10 cellular contexts compared by ENCODE assay signal in genomic region chr13:45879666-45880065, GRCh38. TPM values are rescaled to one million over a fixed set of nuclear protein-coding genes. Genes with fewer than 3 reads are reported as not detected.
DNase-seq lines count a peak whose midpoint lies in the region; ATAC-seq and TF ChIP-seq lines count a peak whose summit lies in the region.
"Had no signal": no experiment of that assay in that cellular context is flagged by ENCODE, and none has a peak within 500 bp of the region (broad histone marks: within the 10 kb centered on the region; RNA-seq: fewer than 3 reads in every experiment).

No MANE protein-coding gene starts in this region.

- in situ Hi-C loops in T47D (cut with HindIII; ENCODE audit: low pct_unique_long_range_greater_than_20kb, low sequenced_read_pairs): no loop called here
- in situ Hi-C loops in KBM-7 (cut with MboI; ENCODE audit: low pct_unique_long_range_greater_than_20kb, low sequenced_read_pairs): no loop called here

- TF ChIP-seq POLR2A in NB4 (IDR thresholded peaks at IDR 0.05; ENCODE audit: extremely low read depth, insufficient read length): no peak

- WGBS in liver: 15% methylated on average over 5 of the region's 5 CpGs

- peak; percentile 46 to 64 for TF ChIP-seq RAD21 in liver (IDR thresholded peaks at IDR 0.05)

- no peaks in the 10 kb centered on the region for H3K9me3 ChIP-seq in liver (ENCODE audit: control insufficient read depth in 4 of 4, low read length in 3 of 4)
- H3K9me3 ChIP-seq: left lung had no signal

- no peak overlapping the region for H3K9ac ChIP-seq in liver (ENCODE audit: low read depth in 1 of 2, low read length in 2 of 2)

- TF ChIP-seq CTCF in NB4 (IDR thresholded peaks at IDR 0.05; ENCODE audit: low read depth, low read length) (no peak), liver (IDR thresholded peaks at IDR 0.05; ENCODE audit: low read depth, low read length, missing input control) (peak; percentile 21)

- no peak overlapping the region for H3K4me3 ChIP-seq in NB4 (ENCODE audit: low read depth, low read length)
- H3K4me3 ChIP-seq in liver (ENCODE audit: low read depth in 1 of 3, low read length in 3 of 3): no peak overlapping the region
- H3K4me3 ChIP-seq: left lung had no signal

- peaks cover 0 to 4% (median 0%) of the 10 kb centered on the region in 4 donors for H3K27me3 ChIP-seq in liver (ENCODE audit: control insufficient read depth in 4 of 4, insufficient read depth in 4 of 4, low read length in 3 of 4)
- H3K27me3 ChIP-seq: left lung had no signal

- ATAC-seq in GM21529 (IDR thresholded peaks at IDR 0.05; ENCODE audit: unreplicated experiment): no peak
- ATAC-seq: left lung had no signal

- no peaks in the 10 kb centered on the region for H3K36me3 ChIP-seq in liver (ENCODE audit: control insufficient read depth in 4 of 4, insufficient read depth in 3 of 4, low read depth in 1 of 4, low read length in 3 of 4)
- H3K36me3 ChIP-seq: left lung had no signal

- DNase-seq in DMS 273 (lab: John Stamatoyannopoulos, UW; ENCODE audit: unreplicated experiment) (peak; percentile 53), NB4 (ENCODE audit: low read depth) (peak; percentile 10), T47D (ENCODE audit: low read depth in 1 of 2, low spot score in 1 of 2) (peak; percentile 10 to 62), KBM-7 (no peak), NOMO-1 treated with dmso at 0.1 percent for 144 hours (lab: John Stamatoyannopoulos, UW; ENCODE audit: unreplicated experiment) (no peak), OCI-M2 (lab: John Stamatoyannopoulos, UW; ENCODE audit: unreplicated experiment) (no peak)
- DNase-seq: activated CD4-positive, alpha-beta T cell treated with anti-CD3 and anti-CD28 coated beads, Interleukin-2, amount 10 ng/mL, durations not matched to agents 24 days and 14 days; left lung had no signal

- peaks cover 0 to 2% (median 0%) of the 10 kb centered on the region in 4 donors for H3K4me1 ChIP-seq in liver (ENCODE audit: control insufficient read depth in 4 of 4, insufficient read depth in 4 of 4, low read length in 3 of 4)
- H3K4me1 ChIP-seq: left lung had no signal

- H3K27ac ChIP-seq in liver (ENCODE audit: low read depth in 1 of 2, low read length in 2 of 2): no peak overlapping the region
- H3K27ac ChIP-seq: left lung had no signal

TF ChIP-seq in liver, 16 proteins besides CTCF, POLR2A, EP300 and RAD21:
- peak in 1 of 2 donors; percentile 18 for TF ChIP-seq RXRA (IDR thresholded peaks at IDR 0.05)
- peak; percentile 36 for TF ChIP-seq MAX (IDR thresholded peaks at IDR 0.05)
- TF ChIP-seq GABPA (IDR thresholded peaks at IDR 0.05 in 1 of 2, conservative IDR thresholded peaks at IDR 0.05 in 1 of 2): no peak
TF ChIP-seq in liver: peak in this region for 2.

RNA-seq across cellular contexts. Expression of gene SIAH3, which starts 28.1 kb away (rescaled TPM):
- under 1 TPM in 1 of 2 donors, not detected in 1; under 0.01 TPM for total RNA-seq in liver
- not detected for polyA plus RNA-seq in liver

Comparison
In these comparisons a context has a peak if more than half of its experiments do, and no peak if none do; other contexts are left out.
1. DNase-seq: peak in DMS 273 (single experiment), NB4 (single experiment) and T47D (2 of 2); none in KBM-7 (single experiment), NOMO-1 treated with dmso at 0.1 percent for 144 hours (single experiment) and OCI-M2 (single experiment).